ENCODE assay signal across 20 cellular contexts in genomic region chr17:55811536-55811935, GRCh38.
"Had no signal": no experiment of that assay in that cellular context is flagged by ENCODE, and none has a peak within 500 bp of the region (broad histone marks: within the 10 kb centered on the region; RNA-seq: fewer than 3 reads in every experiment).

No MANE protein-coding gene starts in this region.

- H3K4me3 Mint-ChIP-seq: activated T-cell treated with anti-CD3 and anti-CD28 coated beads, Interleukin-2, amount 50 U/mL, for 72 hours; memory B cell; natural killer cell treated with Interleukin-12 subunit alpha and Interleukin-12 subunit beta and Interleukin-15 and Interleukin-18, amount 100 ng/mL, for 72 hours had no signal

- DNase-seq: activated CD4-positive, alpha-beta T cell treated with anti-CD3 and anti-CD28 coated beads for 4 hours; activated CD4-positive, alpha-beta T cell treated with anti-CD3 and anti-CD28 coated beads, Interleukin-2, amount 50 U/mL, for 4 hours; activated naive CD4-positive, alpha-beta T cell; activated T-cell treated with anti-CD3 and anti-CD28 coated beads for 4 hours; activated T-cell treated with anti-CD3 and anti-CD28 coated beads, Interleukin-2, amount 50 U/mL, for 72 hours; dermis blood vessel endothelial cell; effector CD8-positive, alpha-beta T cell; islet precursor cell; spleen; stimulated activated naive CD4-positive, alpha-beta T cell treated with Interleukin-2 at 50 U/mL for 16 hours; T-helper 1 cell; testis; trophoblast cell had no signal

- H3K4me1 Mint-ChIP-seq: memory B cell had no signal

- H3K4me3 ChIP-seq: spleen, testis had no signal

- H3K4me1 ChIP-seq: testis had no signal

- H3K36me3 Mint-ChIP-seq: activated naive CD4-positive, alpha-beta T cell treated with anti-CD3 and anti-CD28 coated beads, Interleukin-2, amount 50 U/mL, for 72 hours; memory B cell; natural killer cell treated with Interleukin-12 subunit alpha and Interleukin-12 subunit beta and Interleukin-15 and Interleukin-18, amount 100 ng/mL, for 72 hours had no signal

- H3K27ac ChIP-seq: spleen, testis, VCaP had no signal

- H3K36me3 ChIP-seq: spleen had no signal

- H3K9me3 Mint-ChIP-seq: activated naive CD4-positive, alpha-beta T cell treated with anti-CD3 and anti-CD28 coated beads, Interleukin-2, amount 50 U/mL, for 72 hours; activated T-cell treated with anti-CD3 and anti-CD28 coated beads, Interleukin-2, amount 50 U/mL, for 72 hours; memory B cell; natural killer cell treated with Interleukin-12 subunit alpha and Interleukin-12 subunit beta and Interleukin-15 and Interleukin-18, amount 100 ng/mL, for 72 hours had no signal

- FAIRE-seq: bronchial epithelial cell, colon, urothelium cell line had no signal

- H3K27me3 ChIP-seq: spleen, testis had no signal

- H3K9me3 ChIP-seq: spleen, testis had no signal

- ATAC-seq: activated naive CD4-positive, alpha-beta T cell treated with anti-CD3 and anti-CD28 coated beads, Interleukin-2, amount 50 U/mL, for 72 hours; activated T-cell treated with anti-CD3 and anti-CD28 coated beads, Interleukin-2, amount 50 U/mL, for 72 hours; natural killer cell treated with Interleukin-12 subunit alpha and Interleukin-12 subunit beta and Interleukin-15 and Interleukin-18, amount 100 ng/mL, for 72 hours had no signal

- H3K27me3 Mint-ChIP-seq: natural killer cell treated with Interleukin-12 subunit alpha and Interleukin-12 subunit beta and Interleukin-15 and Interleukin-18, amount 100 ng/mL, for 72 hours had no signal

- H3K27ac Mint-ChIP-seq: activated naive CD4-positive, alpha-beta T cell treated with anti-CD3 and anti-CD28 coated beads, Interleukin-2, amount 50 U/mL, for 72 hours; activated T-cell treated with anti-CD3 and anti-CD28 coated beads, Interleukin-2, amount 50 U/mL, for 72 hours; memory B cell; natural killer cell treated with Interleukin-12 subunit alpha and Interleukin-12 subunit beta and Interleukin-15 and Interleukin-18, amount 100 ng/mL, for 72 hours had no signal
